Comparison of ENCODE assay signal across 21 cellular contexts in the genomic region with DNA sequence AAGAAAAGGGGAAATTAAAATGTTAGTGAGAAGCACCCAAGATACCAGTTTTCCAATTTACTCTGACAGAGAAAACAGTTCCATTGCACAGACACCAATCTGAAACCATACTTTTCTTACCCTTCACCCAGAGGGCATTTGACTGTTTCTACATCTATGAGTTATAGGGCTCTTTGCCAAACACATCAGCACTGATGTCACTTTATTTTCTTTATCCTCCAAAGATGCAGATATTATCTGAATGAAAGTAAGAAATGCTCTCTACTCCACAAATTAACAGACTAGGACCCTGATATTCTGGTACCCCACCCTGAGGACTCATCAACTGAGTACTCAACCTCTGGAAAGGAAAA. TPM values are rescaled to one million over a fixed set of nuclear protein-coding genes. Genes with fewer than 3 reads are reported as not detected.
DNase-seq lines count a peak whose midpoint lies in the region; ATAC-seq and TF ChIP-seq lines count a peak whose summit lies in the region.
"Had no signal": no experiment of that assay in that cellular context is flagged by ENCODE, and none has a peak within 500 bp of the region (broad histone marks: within the 10 kb centered on the region; RNA-seq: fewer than 3 reads in every experiment).

No MANE protein-coding gene starts in this region.

- H3K4me1 ChIP-seq in fibroblast of lung (ENCODE audit: control insufficient read depth, extremely low read depth, insufficient read depth, low read length), result no peaks in the 10 kb centered on the region
- peaks cover 0 to 7% (median 0%) of the 10 kb centered on the region in 5 donors for H3K4me1 ChIP-seq in subcutaneous abdominal adipose tissue (ENCODE audit: control insufficient read depth in 5 of 5, insufficient read depth in 5 of 5, low read length in 5 of 5)
- no peaks in the 10 kb centered on the region for H3K4me1 ChIP-seq in Caco-2
- H3K4me1 ChIP-seq in foreskin keratinocyte, result no peaks in the 10 kb centered on the region
- H3K4me1 ChIP-seq: A549, SJCRH30, vagina had no signal

- no peak overlapping the region for H3K9ac ChIP-seq in fibroblast of lung (ENCODE audit: insufficient read depth, low read length)
- H3K9ac ChIP-seq in subcutaneous abdominal adipose tissue (ENCODE audit: low read length in 5 of 5), result no peak overlapping the region

- no peaks in the 10 kb centered on the region for H4K20me1 ChIP-seq in fibroblast of lung (ENCODE audit: control insufficient read depth, extremely low read depth, insufficient read depth, low read length)

- H3K79me2 ChIP-seq in fibroblast of lung (ENCODE audit: control insufficient read depth, insufficient read depth, low read length), result no peaks in the 10 kb centered on the region

- H3K4me2 ChIP-seq in fibroblast of lung (ENCODE audit: extremely low read depth, insufficient read depth, low read length), result no peak overlapping the region
- H3K4me2 ChIP-seq: A549, hepatocyte had no signal

- H3K27me3 ChIP-seq in fibroblast of lung (ENCODE audit: control insufficient read depth, insufficient read depth, low read length) (no peaks in the 10 kb centered on the region), subcutaneous abdominal adipose tissue (ENCODE audit: control insufficient read depth in 5 of 5, insufficient read depth in 4 of 5, low read length in 5 of 5) (no peaks in the 10 kb centered on the region), Caco-2 (replicated peaks; ENCODE audit: control insufficient read depth, insufficient read depth, low read length) (no peaks in the 10 kb centered on the region), foreskin keratinocyte (no peaks in the 10 kb centered on the region)
- H3K27me3 ChIP-seq: hepatocyte, SJCRH30, vagina had no signal

- H3K36me3 ChIP-seq in fibroblast of lung (ENCODE audit: control insufficient read depth, insufficient read depth, low read length), result peaks cover 28% of the 10 kb centered on the region
- H3K36me3 ChIP-seq in subcutaneous abdominal adipose tissue (ENCODE audit: control insufficient read depth in 5 of 5, insufficient read depth in 5 of 5, low read length in 5 of 5), result peaks cover 58 to 95% (median 89%) of the 10 kb centered on the region in 5 donors
- peaks cover 5% of the 10 kb centered on the region for H3K36me3 ChIP-seq in Caco-2 (ENCODE audit: control insufficient read depth, insufficient read depth, low read length)

- CTCF ChIA-PET in Caco-2 (lab: Charles Lee), result interaction anchor here (1.0 kb wide), 1 partner anchor 17 kb away, joined by 3 read pairs; no protein-coding TSS in a partner anchor

- H3K27me3 Mint-ChIP-seq in stimulated activated naive CD8-positive, alpha-beta T cell treated with anti-CD3 and anti-CD28 coated beads, Interleukin-15, Interleukin-2, amounts not matched to agents 100 ng/mL and 50 ng/mL, for 24 hours, result no peaks in the 10 kb centered on the region
- H3K27me3 Mint-ChIP-seq in activated T-helper 2 cell treated with anti-CD3 and anti-CD28 coated beads, Interferon-gamma antibody, Interleukin-2, Interleukin-4, amounts not matched to agents 10 μg/mL and 5 μg/mL and 100 μg/mL, durations not matched to agents 14 hours and 24 hours and 36 hours (ENCODE audit: low read depth), result no peaks in the 10 kb centered on the region
- H3K27me3 Mint-ChIP-seq in Caco-2 (ENCODE audit: insufficient read depth, unreplicated experiment), result no peaks in the 10 kb centered on the region
- H3K27me3 Mint-ChIP-seq: dendritic cell treated with granulocyte-macrophage colony-stimulating factor and Interleukin-4, amounts not matched to agents 40 ng/mL and 50 ng/mL, for 4 days had no signal

- no TSS peak for BruUV-seq in Caco-2 (replicated peaks; lab: Mats Ljungman, UMichigan)

- H3K9me3 Mint-ChIP-seq in stimulated activated naive CD8-positive, alpha-beta T cell treated with anti-CD3 and anti-CD28 coated beads, Interleukin-15, Interleukin-2, amounts not matched to agents 100 ng/mL and 50 ng/mL, for 24 hours, result no peaks in the 10 kb centered on the region
- H3K9me3 Mint-ChIP-seq in activated T-helper 2 cell treated with anti-CD3 and anti-CD28 coated beads, Interferon-gamma antibody, Interleukin-2, Interleukin-4, amounts not matched to agents 10 μg/mL and 5 μg/mL and 100 μg/mL, durations not matched to agents 14 hours and 24 hours and 36 hours, result no peaks in the 10 kb centered on the region
- H3K9me3 Mint-ChIP-seq in Caco-2 (ENCODE audit: unreplicated experiment), result no peaks in the 10 kb centered on the region
- H3K9me3 Mint-ChIP-seq: dendritic cell treated with granulocyte-macrophage colony-stimulating factor and Interleukin-4, amounts not matched to agents 40 ng/mL and 50 ng/mL, for 4 days had no signal

- H3K27ac Mint-ChIP-seq in stimulated activated naive CD8-positive, alpha-beta T cell treated with anti-CD3 and anti-CD28 coated beads, Interleukin-15, Interleukin-2, amounts not matched to agents 100 ng/mL and 50 ng/mL, for 24 hours, result peak overlapping the region; percentile 0
- H3K27ac Mint-ChIP-seq in activated T-helper 2 cell treated with anti-CD3 and anti-CD28 coated beads, Interferon-gamma antibody, Interleukin-2, Interleukin-4, amounts not matched to agents 10 μg/mL and 5 μg/mL and 100 μg/mL, durations not matched to agents 14 hours and 24 hours and 36 hours, result peak overlapping the region; percentile 23
- H3K27ac Mint-ChIP-seq in Caco-2 (ENCODE audit: unreplicated experiment), result no peak overlapping the region
- H3K27ac Mint-ChIP-seq: dendritic cell treated with granulocyte-macrophage colony-stimulating factor and Interleukin-4, amounts not matched to agents 40 ng/mL and 50 ng/mL, for 4 days had no signal

- no peak for DNase-seq in stimulated activated naive CD8-positive, alpha-beta T cell treated with anti-CD3 and anti-CD28 coated beads, Interleukin-15, Interleukin-2, amounts not matched to agents 100 U/mL and 50 U/mL, for 24 hours
- DNase-seq in activated T-helper 2 cell treated with anti-CD3 and anti-CD28 coated beads, Interferon-gamma antibody, Interleukin-2, Interleukin-4, amounts not matched to agents 10 μg/mL and 5 μg/mL and 100 μg/mL, durations not matched to agents 14 hours and 24 hours and 36 hours (ENCODE audit: low spot score), result no peak
- DNase-seq in fibroblast of lung (ENCODE audit: low read depth in 2 of 2), result peak; percentile 20 to 63
- no peak for DNase-seq in Caco-2
- no peak for DNase-seq in NCI-H2227 (lab: John Stamatoyannopoulos, UW; ENCODE audit: unreplicated experiment)
- no peak for DNase-seq in foreskin keratinocyte
- DNase-seq: activated CD4-positive, CD25-positive, alpha-beta regulatory T cell treated with anti-CD3 and anti-CD28 coated beads, Interleukin-2, amount 50 U/mL, for 72 hours; aorta; KBM-7; midbrain; NCI-H1105 treated with DMSO at 0.1 percent for 48 hours; OCI-M1; SJCRH30; stimulated activated naive CD4-positive, alpha-beta T cell treated with Interleukin-2 at 50 U/mL for 16 hours; T-helper 2 cell had no signal

- H3K27ac ChIP-seq in fibroblast of lung (ENCODE audit: insufficient read depth, low read length) (no peak overlapping the region), subcutaneous abdominal adipose tissue (ENCODE audit: low read depth, low read length) (peak overlapping the region; percentile 71), foreskin keratinocyte (no peak overlapping the region)
- H3K27ac ChIP-seq: A549, hepatocyte, SJCRH30, vagina had no signal

- POLR2A ChIA-PET in Caco-2 (lab: Charles Lee), result no interaction called here

- intact Hi-C loops in activated T-helper 2 cell treated with anti-CD3 and anti-CD28 coated beads, Interferon-gamma antibody, Interleukin-2, Interleukin-4, amounts not matched to agents 10 μg/mL and 5 μg/mL and 100 μg/mL, durations not matched to agents 14 hours and 24 hours and 36 hours (cut with micrococcal nuclease), result no loop called here
- intact Hi-C loops in Caco-2 (cut with micrococcal nuclease; ENCODE audit: unreplicated experiment), result no loop called here

- H3K4me3 Mint-ChIP-seq in stimulated activated naive CD8-positive, alpha-beta T cell treated with anti-CD3 and anti-CD28 coated beads, Interleukin-15, Interleukin-2, amounts not matched to agents 100 ng/mL and 50 ng/mL, for 24 hours, result no peak overlapping the region
- H3K4me3 Mint-ChIP-seq in activated T-helper 2 cell treated with anti-CD3 and anti-CD28 coated beads, Interferon-gamma antibody, Interleukin-2, Interleukin-4, amounts not matched to agents 10 μg/mL and 5 μg/mL and 100 μg/mL, durations not matched to agents 14 hours and 24 hours and 36 hours (ENCODE audit: low read depth), result no peak overlapping the region
- H3K4me3 Mint-ChIP-seq in Caco-2 (ENCODE audit: unreplicated experiment), result no peak overlapping the region
- H3K4me3 Mint-ChIP-seq: dendritic cell treated with granulocyte-macrophage colony-stimulating factor and Interleukin-4, amounts not matched to agents 40 ng/mL and 50 ng/mL, for 4 days had no signal

- H2AFZ ChIP-seq in fibroblast of lung (ENCODE audit: low read length), result no peak overlapping the region
- H2AFZ ChIP-seq: hepatocyte had no signal

- no peaks in the 10 kb centered on the region for H3K9me3 ChIP-seq in fibroblast of lung (ENCODE audit: control insufficient read depth, insufficient read depth, low read depth, low read length)
- no peaks in the 10 kb centered on the region for H3K9me3 ChIP-seq in subcutaneous abdominal adipose tissue (ENCODE audit: control insufficient read depth in 5 of 5, low read length in 5 of 5)
- H3K9me3 ChIP-seq in Caco-2, result no peaks in the 10 kb centered on the region
- H3K9me3 ChIP-seq: A549, SJCRH30, vagina had no signal

- no peak for ATAC-seq in stimulated activated naive CD8-positive, alpha-beta T cell treated with anti-CD3 and anti-CD28 coated beads, Interleukin-15, Interleukin-2, amounts not matched to agents 100 U/mL and 50 U/mL, for 24 hours
- no peak for ATAC-seq in foreskin keratinocyte
- ATAC-seq: A549 had no signal

- H3K4me1 Mint-ChIP-seq in stimulated activated naive CD8-positive, alpha-beta T cell treated with anti-CD3 and anti-CD28 coated beads, Interleukin-15, Interleukin-2, amounts not matched to agents 100 ng/mL and 50 ng/mL, for 24 hours (ENCODE audit: low read depth), result no peaks in the 10 kb centered on the region
- H3K4me1 Mint-ChIP-seq in activated T-helper 2 cell treated with anti-CD3 and anti-CD28 coated beads, Interferon-gamma antibody, Interleukin-2, Interleukin-4, amounts not matched to agents 10 μg/mL and 5 μg/mL and 100 μg/mL, durations not matched to agents 14 hours and 24 hours and 36 hours (ENCODE audit: low read depth), result no peaks in the 10 kb centered on the region
- no peaks in the 10 kb centered on the region for H3K4me1 Mint-ChIP-seq in Caco-2 (ENCODE audit: low read depth, unreplicated experiment)

- no peak overlapping the region for H3K4me3 ChIP-seq in fibroblast of lung (replicated peaks in 1 of 4; ENCODE audit: control extremely low read depth in 1 of 4, insufficient read depth in 1 of 4, low read depth in 3 of 4, low read length in 4 of 4)
- no peak overlapping the region for H3K4me3 ChIP-seq in subcutaneous abdominal adipose tissue (ENCODE audit: low read depth in 1 of 5, low read length in 5 of 5)
- H3K4me3 ChIP-seq in Caco-2 (ENCODE audit: low read depth, low read length), result no peak overlapping the region
- H3K4me3 ChIP-seq: A549, hepatocyte, SJCRH30, vagina had no signal

- TF ChIP-seq CTCF in fibroblast of lung (conservative IDR thresholded peaks at IDR 0.05 in 1 of 2, IDR thresholded peaks at IDR 0.05 in 1 of 2; ENCODE audit: low read depth in 1 of 2, low read length in 2 of 2) (no peak), Caco-2 (IDR thresholded peaks at IDR 0.05; ENCODE audit: insufficient read depth in 1 of 2, low read depth in 1 of 2, low read length in 1 of 2, severe bottlenecking in 1 of 2, unreplicated experiment in 1 of 2) (no peak), foreskin keratinocyte (conservative IDR thresholded peaks at IDR 0.05) (no peak)

- peaks cover 73% of the 10 kb centered on the region for H3K36me3 Mint-ChIP-seq in stimulated activated naive CD8-positive, alpha-beta T cell treated with anti-CD3 and anti-CD28 coated beads, Interleukin-15, Interleukin-2, amounts not matched to agents 100 ng/mL and 50 ng/mL, for 24 hours (ENCODE audit: low read depth)
- peaks cover 84% of the 10 kb centered on the region for H3K36me3 Mint-ChIP-seq in activated T-helper 2 cell treated with anti-CD3 and anti-CD28 coated beads, Interferon-gamma antibody, Interleukin-2, Interleukin-4, amounts not matched to agents 10 μg/mL and 5 μg/mL and 100 μg/mL, durations not matched to agents 14 hours and 24 hours and 36 hours (ENCODE audit: low read depth)
- peaks cover 81% of the 10 kb centered on the region for H3K36me3 Mint-ChIP-seq in Caco-2 (ENCODE audit: insufficient read depth, unreplicated experiment)

RNA-seq across cellular contexts. Expression of gene PEX19, which starts 24.2 kb away (rescaled TPM):
- total RNA-seq in activated T-helper 2 cell treated with anti-CD3 and anti-CD28 coated beads, Interferon-gamma antibody, Interleukin-2, Interleukin-4, amounts not matched to agents 10 μg/mL and 5 μg/mL and 100 μg/mL, durations not matched to agents 14 hours and 24 hours and 36 hours, result 60.9 and 68.5 TPM in 2 replicates
- total RNA-seq in fibroblast of lung (43.7 and 72.8 TPM in 2 replicates), Caco-2 (2022) (56.3 and 59.3 TPM in 2 replicates), foreskin keratinocyte (27.7 and 29.2 TPM in 2 replicates)
- polyA plus RNA-seq in fibroblast of lung (77.4 and 78.4 TPM in 2 replicates), foreskin keratinocyte (17.1 and 23.5 TPM in 2 replicates)
- polyA plus RNA-seq in fibroblast of lung (2012), result 53.8 and 55.9 TPM in 2 replicates
- polyA minus RNA-seq in fibroblast of lung (ENCODE audit: low replicate concordance), result 27.6 and 34.6 TPM in 2 replicates

RNA-seq across cellular contexts. Expression of gene COPA, which starts 33.9 kb away (rescaled TPM):
- total RNA-seq in activated T-helper 2 cell treated with anti-CD3 and anti-CD28 coated beads, Interferon-gamma antibody, Interleukin-2, Interleukin-4, amounts not matched to agents 10 μg/mL and 5 μg/mL and 100 μg/mL, durations not matched to agents 14 hours and 24 hours and 36 hours, result 153 and 154 TPM in 2 replicates
- total RNA-seq in fibroblast of lung (284 and 316 TPM in 2 replicates), Caco-2 (2022) (153 and 155 TPM in 2 replicates), foreskin keratinocyte (116 and 147 TPM in 2 replicates)
- polyA plus RNA-seq in fibroblast of lung (259 and 276 TPM in 2 replicates), foreskin keratinocyte (57.8 and 58.4 TPM in 2 replicates)
- 158 and 180 TPM in 2 replicates for polyA plus RNA-seq in fibroblast of lung (2012)
- 234 and 336 TPM in 2 replicates for polyA minus RNA-seq in fibroblast of lung (ENCODE audit: low replicate concordance)

RNA-seq across cellular contexts. Expression of gene NCSTN, which starts 34.0 kb away (rescaled TPM):
- 65.3 and 72.4 TPM in 2 replicates for total RNA-seq in activated T-helper 2 cell treated with anti-CD3 and anti-CD28 coated beads, Interferon-gamma antibody, Interleukin-2, Interleukin-4, amounts not matched to agents 10 μg/mL and 5 μg/mL and 100 μg/mL, durations not matched to agents 14 hours and 24 hours and 36 hours
- total RNA-seq in fibroblast of lung (61.9 and 97.1 TPM in 2 replicates), Caco-2 (2022) (89.5 and 102 TPM in 2 replicates), foreskin keratinocyte (55.2 and 60.9 TPM in 2 replicates)
- polyA plus RNA-seq in fibroblast of lung (188 and 207 TPM in 2 replicates), foreskin keratinocyte (61.4 and 61.7 TPM in 2 replicates)
- polyA plus RNA-seq in fibroblast of lung (2012), result 85.8 and 93.4 TPM in 2 replicates
- polyA minus RNA-seq in fibroblast of lung (ENCODE audit: low replicate concordance), result 117 and 162 TPM in 2 replicates

RNA-seq across cellular contexts. Expression of gene DCAF8, which starts 46.8 kb away (rescaled TPM):
- total RNA-seq in activated T-helper 2 cell treated with anti-CD3 and anti-CD28 coated beads, Interferon-gamma antibody, Interleukin-2, Interleukin-4, amounts not matched to agents 10 μg/mL and 5 μg/mL and 100 μg/mL, durations not matched to agents 14 hours and 24 hours and 36 hours, result 132 and 143 TPM in 2 replicates
- total RNA-seq in fibroblast of lung, result 66.3 and 89.8 TPM in 2 replicates
- 72.6 and 75.4 TPM in 2 replicates for polyA plus RNA-seq in fibroblast of lung
- 59.9 and 64.8 TPM in 2 replicates for polyA plus RNA-seq in fibroblast of lung (2012)
- polyA minus RNA-seq in fibroblast of lung (ENCODE audit: low replicate concordance), result 36.6 and 40.5 TPM in 2 replicates
- 112 and 116 TPM in 2 replicates for total RNA-seq in Caco-2 (2022)
- 53.6 and 53.7 TPM in 2 replicates for total RNA-seq in foreskin keratinocyte
- 23.9 and 26.5 TPM in 2 replicates for polyA plus RNA-seq in foreskin keratinocyte

RNA-seq across cellular contexts. Expression of gene NHLH1, which starts 57.7 kb away (rescaled TPM):
- 0.30 and 0.32 TPM in 2 replicates for total RNA-seq in activated T-helper 2 cell treated with anti-CD3 and anti-CD28 coated beads, Interferon-gamma antibody, Interleukin-2, Interleukin-4, amounts not matched to agents 10 μg/mL and 5 μg/mL and 100 μg/mL, durations not matched to agents 14 hours and 24 hours and 36 hours
- total RNA-seq in fibroblast of lung (not detected in 2 replicates), Caco-2 (2022) (0.28 and 0.36 TPM in 2 replicates), foreskin keratinocyte (0.04 TPM in 1 of 2 replicates, not detected in the other)
- polyA plus RNA-seq in fibroblast of lung (0.05 and 0.14 TPM in 2 replicates), foreskin keratinocyte (0.07 TPM in 2 replicates)
- polyA plus RNA-seq in fibroblast of lung (2012), result 0.10 TPM in 1 of 2 replicates, not detected in the other
- polyA minus RNA-seq in fibroblast of lung (ENCODE audit: low replicate concordance), result 0.16 and 0.67 TPM in 2 replicates
- total RNA-seq: vagina had no signal
- polyA plus RNA-seq: aorta, hepatocyte had no signal

Comparison
In these comparisons a context has a peak if more than half of its experiments do, and no peak if none do; other contexts are left out.
1. DNase-seq: peak in fibroblast of lung (2 of 2); none in stimulated activated naive CD8-positive, alpha-beta T cell treated with anti-CD3 and anti-CD28 coated beads, Interleukin-15, Interleukin-2, amounts not matched to agents 100 U/mL and 50 U/mL, for 24 hours (single experiment), activated T-helper 2 cell treated with anti-CD3 and anti-CD28 coated beads, Interferon-gamma antibody, Interleukin-2, Interleukin-4, amounts not matched to agents 10 μg/mL and 5 μg/mL and 100 μg/mL, durations not matched to agents 14 hours and 24 hours and 36 hours (single experiment), Caco-2 (0 of 2), NCI-H2227 (single experiment) and foreskin keratinocyte (0 of 2).